Comparison of ENCODE assay signal across 8 cellular contexts in genomic region chr11:77039491-77040400, GRCh38. TPM values are rescaled to one million over a fixed set of nuclear protein-coding genes. Genes with fewer than 3 reads are reported as not detected.
DNase-seq lines count a peak whose midpoint lies in the region; ATAC-seq and TF ChIP-seq lines count a peak whose summit lies in the region.

No MANE protein-coding gene starts in this region.

- POLR2A ChIA-PET in RWPE1 (lab: Yijun Ruan, JAX; ENCODE audit: low non-redundant PET), result interaction anchor here (0.6 kb wide), 1 partner anchor 16 kb away, joined by 4 read pairs; no protein-coding TSS in a partner anchor

- peak overlapping the region in 7 of 8 donors; percentile 35 to 83 (median 70) for H3K4me3 Mint-ChIP-seq in naive B cell

- H3K4me1 ChIP-seq in esophagus (ENCODE audit: control insufficient read depth in 2 of 2, insufficient read depth in 2 of 2, low read length in 1 of 2), result peaks cover 0 to 10% of the 10 kb centered on the region in 2 donors

- CTCF ChIA-PET in RWPE1 (lab: Yijun Ruan, JAX), result interaction anchor here (0.5 to 2.7 kb wide), 19 partner anchors 8 to 827 kb away, joined by 3 to 12 read pairs (median 3); no protein-coding TSS in a partner anchor

- ATAC-seq in naive B cell (ENCODE audit: low read depth in 2 of 2), result peak; percentile 40 to 44
- no peak for ATAC-seq in HG03432 (IDR thresholded peaks at IDR 0.05; ENCODE audit: unreplicated experiment)
- ATAC-seq in GM18867 (IDR thresholded peaks at IDR 0.05; ENCODE audit: unreplicated experiment), result no peak
- ATAC-seq in GM19397 (IDR thresholded peaks at IDR 0.05; ENCODE audit: unreplicated experiment), result no peak

- TF ChIP-seq CTCF in GM12865 (IDR thresholded peaks at IDR 0.05; ENCODE audit: insufficient read depth, low read depth, low read length, missing control alignments) (peak; percentile 39), RWPE1 (conservative IDR thresholded peaks at IDR 0.05; ENCODE audit: low read depth) (peak; percentile 31)

- peaks cover 0 to 11% of the 10 kb centered on the region in 2 donors for H3K9me3 ChIP-seq in esophagus (ENCODE audit: control insufficient read depth in 2 of 2, insufficient read depth in 1 of 2, low read depth in 1 of 2, low read length in 1 of 2)

- H3K4me3 ChIP-seq in GM12865 (ENCODE audit: low read depth, low read length), result no peak overlapping the region
- peak overlapping the region; percentile 34 for H3K4me3 ChIP-seq in esophagus (ENCODE audit: low read depth in 1 of 2, low read length in 2 of 2)

- peaks cover 24 to 27% (median 24%) of the 10 kb centered on the region in 3 donors for H3K4me1 Mint-ChIP-seq in naive B cell

- peaks cover 0 to 4% (median 0%) of the 10 kb centered on the region in 7 donors for H3K9me3 Mint-ChIP-seq in naive B cell

- no peak overlapping the region for H3K27ac Mint-ChIP-seq in naive B cell

- peaks cover 0 to 8% of the 10 kb centered on the region in 2 donors for H3K27me3 ChIP-seq in esophagus (ENCODE audit: control insufficient read depth in 1 of 2, insufficient read depth in 2 of 2, low read length in 2 of 2)

- H3K36me3 ChIP-seq in esophagus (ENCODE audit: control insufficient read depth in 2 of 2, insufficient read depth in 2 of 2, low read length in 1 of 2), result peaks cover 0 to 4% of the 10 kb centered on the region in 2 donors

- H3K27ac ChIP-seq in RWPE1, result no peak overlapping the region
- no peak overlapping the region for H3K27ac ChIP-seq in esophagus (ENCODE audit: low read depth in 2 of 2, low read length in 1 of 2)

- DNase-seq in GM12865 (ENCODE audit: low read depth) (no peak), RWPE1 (ENCODE audit: low spot score) (peak; percentile 33), naive B cell (no peak), NCI-H2081 (lab: John Stamatoyannopoulos, UW) (no peak)

- WGBS in esophagus, 2 donors, result 18 to 22% methylated on average over 97 to 109 of the region's 109 CpGs

- peaks cover 38 to 73% (median 70%) of the 10 kb centered on the region in 3 donors for H3K27me3 Mint-ChIP-seq in naive B cell

- H3K36me3 Mint-ChIP-seq in naive B cell, result no peaks in the 10 kb centered on the region

RNA-seq across cellular contexts. Expression of gene B3GNT6, which starts 5.5 kb away (rescaled TPM):
- 1 to 10 TPM; 2.4 to 4.8 TPM for polyA plus RNA-seq in esophagus
- not detected for polyA plus RNA-seq in naive B cell (ENCODE audit: low read depth in 6 of 6)

RNA-seq across cellular contexts. Expression of gene CAPN5, which starts 27.0 kb away (rescaled TPM):
- polyA plus RNA-seq in esophagus, result 10 to 100 TPM; 26.6 to 27.8 TPM
- polyA plus RNA-seq in naive B cell (ENCODE audit: low read depth in 6 of 6), result under 1 TPM in 2 of 6 donors, not detected in 4; 0.33 to 0.87 TPM

Comparison
In these comparisons a context has a peak if more than half of its experiments do, and no peak if none do; other contexts are left out.
1. ATAC-seq: peak in naive B cell (2 of 2); none in HG03432 (single experiment), GM18867 (single experiment) and GM19397 (single experiment).
2. RNA of gene CAPN5, which starts 27.0 kb away (polyA plus RNA-seq): 26.6 to 27.8 TPM in esophagus; 0.33 to 0.87 TPM in naive B cell; every median in the first group is over 10 times any median in the second.